Comparison of ENCODE assay signal across 16 cellular contexts in the genomic region with DNA sequence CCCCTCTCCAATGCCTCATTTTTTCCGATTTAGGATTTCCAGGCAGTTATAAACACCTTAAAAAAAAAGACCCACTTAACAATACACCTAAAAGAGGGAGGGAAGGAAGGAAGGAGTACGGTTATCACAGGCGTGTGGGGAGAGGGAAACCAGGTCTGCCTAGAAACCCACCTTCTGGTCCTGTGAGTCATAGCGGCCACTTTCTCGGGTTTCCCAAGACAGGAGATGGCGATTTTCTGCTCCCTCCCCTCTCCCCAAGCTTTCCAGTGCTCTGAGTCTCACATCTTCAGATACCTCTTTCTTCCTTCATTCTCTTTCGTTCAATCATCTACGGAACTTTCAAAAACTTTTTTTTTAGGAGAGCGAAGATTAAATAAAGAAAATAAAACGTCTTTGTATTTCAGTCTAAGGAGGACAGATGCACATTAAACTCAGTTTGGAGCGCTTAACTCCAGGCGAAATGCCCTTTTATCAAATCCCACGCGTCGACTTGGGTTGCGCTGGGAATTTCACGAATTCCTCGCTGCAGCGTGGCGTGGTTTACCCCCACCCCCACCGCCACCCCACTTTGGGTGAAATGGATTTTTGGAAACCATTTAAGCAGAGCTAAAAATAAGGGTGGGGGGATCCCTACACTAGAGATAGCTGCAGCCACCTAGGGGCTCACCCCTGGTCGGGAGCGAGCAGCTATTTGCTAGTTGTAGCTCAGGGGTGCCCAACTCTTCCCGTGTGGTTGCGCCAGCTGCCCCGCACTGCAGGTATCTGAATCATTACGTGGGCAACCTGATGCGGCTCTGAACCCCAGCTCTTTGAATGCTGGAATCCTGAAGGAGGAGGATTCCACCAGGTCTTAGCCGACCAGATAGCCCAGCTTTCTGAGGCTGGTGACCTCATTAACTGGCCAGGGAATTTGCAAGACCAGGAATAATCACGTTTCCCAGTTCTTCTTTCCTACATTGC. TPM values are rescaled to one million over a fixed set of nuclear protein-coding genes. Genes with fewer than 3 reads are reported as not detected.
A peak's percentile ranks its signal among the peaks of the same experiment; 100 is the strongest.
DNase-seq lines count a peak whose midpoint lies in the region; ATAC-seq and TF ChIP-seq lines count a peak whose summit lies in the region.
"Had no signal": no experiment of that assay in that cellular context is flagged by ENCODE, and none has a peak within 500 bp of the region (broad histone marks: within the 10 kb centered on the region; RNA-seq: fewer than 3 reads in every experiment).

No MANE protein-coding gene starts in this region.

- H3K4me2 ChIP-seq in mesenchymal stem cell (ENCODE audit: low read length, poor library complexity, severe bottlenecking) = peak overlapping the region; percentile 49

- no peak overlapping the region for H2AFZ ChIP-seq in mesenchymal stem cell (ENCODE audit: low read depth, low read length)

- H3K4me3 ChIP-seq in mesenchymal stem cell (ENCODE audit: insufficient read depth in 1 of 2, low read depth in 1 of 2, low read length in 2 of 2) = no peak overlapping the region
- H3K4me3 ChIP-seq: gastroesophageal sphincter, tibial artery had no signal

- no peak overlapping the region for H3K27ac ChIP-seq in mesenchymal stem cell (ENCODE audit: low read length, poor library complexity, severe bottlenecking)
- H3K27ac ChIP-seq: gastroesophageal sphincter, tibial artery had no signal

- no peak for DNase-seq in natural killer cell treated with Interleukin-12 subunit alpha and Interleukin-12 subunit beta and Interleukin-15 and Interleukin-18, amount 100 ng/mL, for 72 hours (ENCODE audit: low spot score)
- DNase-seq in natural killer cell (no peak), glomerular visceral epithelial cell (ENCODE audit: extremely low spot score) (peak; percentile 27), mesenchymal stem cell (peak; percentile 73), SKM-1 (lab: John Stamatoyannopoulos, UW; ENCODE audit: unreplicated experiment) (no peak)
- DNase-seq: activated CD4-positive, alpha-beta T cell treated with anti-CD3 and anti-CD28 coated beads, Interleukin-2, amount 50 U/mL, for 1 hour; activated T-cell treated with anti-CD3 and anti-CD28 coated beads for 4 hours; DMS153; NCI-H510A treated with DMSO at 0.1 percent for 48 hours; tibial artery had no signal

- H3K23ac ChIP-seq in mesenchymal stem cell (ENCODE audit: low read length in 2 of 2) = peak overlapping the region in 1 of 2 experiments; percentile 92

- peaks cover 0 to 53% of the 10 kb centered on the region in 2 experiments for H3K27me3 ChIP-seq in mesenchymal stem cell (ENCODE audit: control insufficient read depth in 1 of 2, insufficient read depth in 1 of 2, low read length in 2 of 2)
- H3K27me3 ChIP-seq: gastroesophageal sphincter had no signal

- no peaks in the 10 kb centered on the region for H3K9me3 ChIP-seq in mesenchymal stem cell (ENCODE audit: control insufficient read depth, low read length)
- H3K9me3 ChIP-seq: gastroesophageal sphincter, tibial artery had no signal

- H2BK15ac ChIP-seq in mesenchymal stem cell (ENCODE audit: low read depth, poor library complexity, severe bottlenecking) = no peak overlapping the region

- peak overlapping the region in 1 of 2 experiments; percentile 66 for H3K14ac ChIP-seq in mesenchymal stem cell (ENCODE audit: low read length in 2 of 2)

- H3K79me1 ChIP-seq in mesenchymal stem cell (replicated peaks; ENCODE audit: low read length, poor library complexity, severe bottlenecking) = peaks cover 58% of the 10 kb centered on the region

- H3K4me1 Mint-ChIP-seq in natural killer cell treated with Interleukin-12 subunit alpha and Interleukin-12 subunit beta and Interleukin-15 and Interleukin-18, amount 100 ng/mL, for 72 hours (ENCODE audit: low read depth in 2 of 2) = peaks cover 43 to 51% of the 10 kb centered on the region in 2 donors
- peaks cover 49 to 59% of the 10 kb centered on the region in 2 donors for H3K4me1 Mint-ChIP-seq in natural killer cell

- no peak overlapping the region for H4K8ac ChIP-seq in mesenchymal stem cell (ENCODE audit: low read length)

- no peak overlapping the region for H4K91ac ChIP-seq in mesenchymal stem cell (ENCODE audit: low read length)

- peak overlapping the region in 1 of 2 experiments; percentile 37 for H3K4ac ChIP-seq in mesenchymal stem cell (ENCODE audit: low read depth in 1 of 2, low read length in 2 of 2)

- ATAC-seq in natural killer cell treated with Interleukin-12 subunit alpha and Interleukin-12 subunit beta and Interleukin-15 and Interleukin-18, amount 100 ng/mL, for 72 hours = no peak
- ATAC-seq in natural killer cell (no peak), GM18517 (IDR thresholded peaks at IDR 0.05; ENCODE audit: unreplicated experiment) (no peak), GM21526 (IDR thresholded peaks at IDR 0.05; ENCODE audit: low FRiP score, unreplicated experiment) (no peak), HG02623 (IDR thresholded peaks at IDR 0.05; ENCODE audit: unreplicated experiment) (no peak)
- ATAC-seq: esophagus mucosa, gastroesophageal sphincter had no signal

- H3K27ac Mint-ChIP-seq in natural killer cell treated with Interleukin-12 subunit alpha and Interleukin-12 subunit beta and Interleukin-15 and Interleukin-18, amount 100 ng/mL, for 72 hours = no peak overlapping the region
- no peak overlapping the region for H3K27ac Mint-ChIP-seq in natural killer cell
- H3K27ac Mint-ChIP-seq: activated naive CD4-positive, alpha-beta T cell treated with anti-CD3 and anti-CD28 coated beads, Interleukin-2, amount 50 U/mL, for 24 hours had no signal

- peaks cover 6% of the 10 kb centered on the region in 2 experiments for H3K36me3 ChIP-seq in mesenchymal stem cell (ENCODE audit: control insufficient read depth in 1 of 2, insufficient read depth in 2 of 2, low read depth in 1 of 2, low read length in 2 of 2)
- H3K36me3 ChIP-seq: gastroesophageal sphincter, tibial artery had no signal

- no peak overlapping the region for H2AK5ac ChIP-seq in mesenchymal stem cell (ENCODE audit: low read length, severe bottlenecking)

- peak overlapping the region in 1 of 2 experiments; percentile 30 for H3K18ac ChIP-seq in mesenchymal stem cell (ENCODE audit: low read depth in 1 of 2, low read length in 2 of 2)

- no peak overlapping the region for H2BK5ac ChIP-seq in mesenchymal stem cell (ENCODE audit: low read depth, low read length, poor library complexity, severe bottlenecking)

- WGBS in mesenchymal stem cell = 8% methylated on average over 19 of the region's 30 CpGs

- H3K4me1 ChIP-seq in mesenchymal stem cell (ENCODE audit: control insufficient read depth, insufficient read depth, low read depth, low read length) = peaks cover 43% of the 10 kb centered on the region

- intact Hi-C loops in natural killer cell (cut with micrococcal nuclease) = loop anchor here (1.0 to 2.0 kb wide), 3 partner anchors 15 to 571 kb away; no protein-coding TSS in a partner anchor

- H3K4me3 Mint-ChIP-seq in natural killer cell treated with Interleukin-12 subunit alpha and Interleukin-12 subunit beta and Interleukin-15 and Interleukin-18, amount 100 ng/mL, for 72 hours = peak overlapping the region; percentile 19
- no peak overlapping the region for H3K4me3 Mint-ChIP-seq in natural killer cell
- H3K4me3 Mint-ChIP-seq: activated naive CD4-positive, alpha-beta T cell treated with anti-CD3 and anti-CD28 coated beads, Interleukin-2, amount 50 U/mL, for 24 hours had no signal

- peaks cover 6% of the 10 kb centered on the region for H3K36me3 Mint-ChIP-seq in natural killer cell treated with Interleukin-12 subunit alpha and Interleukin-12 subunit beta and Interleukin-15 and Interleukin-18, amount 100 ng/mL, for 72 hours
- no peaks in the 10 kb centered on the region for H3K36me3 Mint-ChIP-seq in natural killer cell
- H3K36me3 Mint-ChIP-seq: activated naive CD4-positive, alpha-beta T cell treated with anti-CD3 and anti-CD28 coated beads, Interleukin-2, amount 50 U/mL, for 24 hours had no signal

- H3K27me3 Mint-ChIP-seq in natural killer cell treated with Interleukin-12 subunit alpha and Interleukin-12 subunit beta and Interleukin-15 and Interleukin-18, amount 100 ng/mL, for 72 hours = peaks cover 55 to 75% of the 10 kb centered on the region in 2 donors
- peaks cover 83 to 88% of the 10 kb centered on the region in 2 donors for H3K27me3 Mint-ChIP-seq in natural killer cell (ENCODE audit: low read depth in 2 of 2)

- H2BK120ac ChIP-seq in mesenchymal stem cell (ENCODE audit: low read depth, low read length) = no peak overlapping the region

- peak overlapping the region; percentile 35 to 74 for H2BK12ac ChIP-seq in mesenchymal stem cell (ENCODE audit: low read length in 2 of 2)

- H3K9me3 Mint-ChIP-seq in natural killer cell treated with Interleukin-12 subunit alpha and Interleukin-12 subunit beta and Interleukin-15 and Interleukin-18, amount 100 ng/mL, for 72 hours = no peaks in the 10 kb centered on the region
- H3K9me3 Mint-ChIP-seq in natural killer cell = no peaks in the 10 kb centered on the region
- H3K9me3 Mint-ChIP-seq: activated naive CD4-positive, alpha-beta T cell treated with anti-CD3 and anti-CD28 coated beads, Interleukin-2, amount 50 U/mL, for 24 hours had no signal

- no peak for TF ChIP-seq CTCF in natural killer cell (IDR thresholded peaks at IDR 0.05)

- no peak overlapping the region for H3K9ac ChIP-seq in mesenchymal stem cell (ENCODE audit: low read length)

RNA-seq across cellular contexts. Expression of a gene that starts 6.4 kb away (rescaled TPM):
- total RNA-seq in natural killer cell treated with Interleukin-12 subunit alpha and Interleukin-12 subunit beta and Interleukin-15 and Interleukin-18, amount 100 ng/mL, for 72 hours = 1 to 10 TPM; 4.0 to 4.1 TPM
- 1 to 10 TPM; 5.3 to 8.1 (median 6.2) TPM for total RNA-seq in natural killer cell
- polyA plus RNA-seq in mesenchymal stem cell (2013, experiment 1 of 2) = 28.5 TPM
- 27.9 TPM for polyA plus RNA-seq in mesenchymal stem cell (2013, experiment 2 of 2)

Comparison
In these comparisons a context has a peak if more than half of its experiments do, and no peak if none do; other contexts are left out.
1. DNase-seq: peak in glomerular visceral epithelial cell (single experiment) and mesenchymal stem cell (single experiment); none in natural killer cell treated with Interleukin-12 subunit alpha and Interleukin-12 subunit beta and Interleukin-15 and Interleukin-18, amount 100 ng/mL, for 72 hours (single experiment), natural killer cell (single experiment) and SKM-1 (single experiment).